Comparison of ENCODE assay signal across 36 cellular contexts in the genomic region with DNA sequence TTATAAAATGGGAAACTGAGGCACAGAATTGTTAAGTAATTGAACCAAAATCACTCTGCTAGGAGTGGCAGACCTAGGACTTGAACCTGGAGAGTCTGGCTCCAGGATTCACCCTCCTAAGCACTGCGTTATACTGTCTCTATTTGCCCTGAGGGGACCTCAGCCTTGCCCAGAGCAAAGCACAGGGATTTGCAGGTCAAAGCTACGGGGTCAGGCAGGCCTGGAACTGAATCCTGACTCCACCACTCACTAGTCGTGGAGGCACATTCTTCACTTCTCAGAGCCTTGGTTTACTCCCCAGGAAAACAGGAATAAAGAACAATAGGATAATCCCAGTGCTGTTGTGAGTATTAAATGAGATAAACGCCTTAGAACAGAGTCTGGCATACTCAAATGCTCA. TPM values are rescaled to one million over a fixed set of nuclear protein-coding genes. Genes with fewer than 3 reads are reported as not detected.
"Had no signal": no experiment of that assay in that cellular context is flagged by ENCODE, and none has a peak within 500 bp of the region (broad histone marks: within the 10 kb centered on the region; RNA-seq: fewer than 3 reads in every experiment).

No MANE protein-coding gene starts in this region.

- H3K27ac Mint-ChIP-seq: activated CD4-positive, alpha-beta memory T cell treated with anti-CD3 and anti-CD28 coated beads for 36 hours; activated CD4-positive, alpha-beta T cell treated with anti-CD3 and anti-CD28 coated beads for 36 hours; activated CD4-positive, alpha-beta T cell treated with anti-CD3 and anti-CD28 coated beads, Interleukin-2, amount 10 ng/mL, durations not matched to agents 24 days and 14 days; activated CD8-positive, alpha-beta memory T cell treated with anti-CD3 and anti-CD28 coated beads, Interleukin-2, amount 10 ng/mL, durations not matched to agents 7 days and 5 days; activated CD8-positive, alpha-beta T cell treated with anti-CD3 and anti-CD28 coated beads, Interleukin-2, amount 10 ng/mL, durations not matched to agents 7 days and 5 days; activated naive CD4-positive, alpha-beta T cell treated with anti-CD3 and anti-CD28 coated beads for 36 hours; activated naive CD4-positive, alpha-beta T cell treated with anti-CD3 and anti-CD28 coated beads, Interleukin-2, amount 50 U/mL, for 24 hours; activated naive CD8-positive, alpha-beta T cell treated with anti-CD3 and anti-CD28 coated beads for 36 hours; activated naive CD8-positive, alpha-beta T cell treated with anti-CD3 and anti-CD28 coated beads, Interleukin-2, amount 50 U/mL, for 24 hours; activated T-helper 1 cell treated with anti-CD3 and anti-CD28 coated beads, Interleukin-12 subunit alpha, Interleukin-12 subunit beta, Interleukin-2, Interleukin-4 antibody, amounts not matched to agents 30 ng/mL and 10 ng/mL and 1 ng/mL, durations not matched to agents 14 hours and 24 hours and 36 hours; activated T-helper 2 cell treated with anti-CD3 and anti-CD28 coated beads, Interferon-gamma antibody, Interleukin-2, Interleukin-4, amounts not matched to agents 10 μg/mL and 5 μg/mL and 100 μg/mL, durations not matched to agents 14 hours and 24 hours and 36 hours; dendritic cell treated with granulocyte-macrophage colony-stimulating factor and Interleukin-4, amounts not matched to agents 40 ng/mL and 50 ng/mL, for 4 days; endodermal cell; T-helper 17 cell; T-helper 2 cell treated with Interferon-gamma antibody and Interleukin-4, amounts not matched to agents 5 μg/mL and 100 μg/mL, for 36 hours had no signal

- H3K27me3 ChIP-seq: adrenal gland, body of pancreas, colonic mucosa, dorsolateral prefrontal cortex had no signal

- H3K9me3 ChIP-seq: adrenal gland, body of pancreas, colonic mucosa had no signal

- H3K4me3 Mint-ChIP-seq: activated CD4-positive, alpha-beta memory T cell treated with anti-CD3 and anti-CD28 coated beads for 36 hours; activated CD4-positive, alpha-beta T cell treated with anti-CD3 and anti-CD28 coated beads for 36 hours; activated CD4-positive, alpha-beta T cell treated with anti-CD3 and anti-CD28 coated beads, Interleukin-2, amount 10 ng/mL, durations not matched to agents 24 days and 14 days; activated CD8-positive, alpha-beta memory T cell treated with anti-CD3 and anti-CD28 coated beads, Interleukin-2, amount 10 ng/mL, durations not matched to agents 7 days and 5 days; activated CD8-positive, alpha-beta T cell treated with anti-CD3 and anti-CD28 coated beads, Interleukin-2, amount 10 ng/mL, durations not matched to agents 7 days and 5 days; activated naive CD4-positive, alpha-beta T cell treated with anti-CD3 and anti-CD28 coated beads for 36 hours; activated naive CD4-positive, alpha-beta T cell treated with anti-CD3 and anti-CD28 coated beads, Interleukin-2, amount 50 U/mL, for 24 hours; activated naive CD8-positive, alpha-beta T cell treated with anti-CD3 and anti-CD28 coated beads for 36 hours; activated naive CD8-positive, alpha-beta T cell treated with anti-CD3 and anti-CD28 coated beads, Interleukin-2, amount 50 U/mL, for 24 hours; activated T-helper 1 cell treated with anti-CD3 and anti-CD28 coated beads, Interleukin-12 subunit alpha, Interleukin-12 subunit beta, Interleukin-2, Interleukin-4 antibody, amounts not matched to agents 30 ng/mL and 10 ng/mL and 1 ng/mL, durations not matched to agents 14 hours and 24 hours and 36 hours; dendritic cell treated with granulocyte-macrophage colony-stimulating factor and Interleukin-4, amounts not matched to agents 40 ng/mL and 50 ng/mL, for 4 days; endodermal cell; T-helper 17 cell; T-helper 2 cell treated with Interferon-gamma antibody and Interleukin-4, amounts not matched to agents 5 μg/mL and 100 μg/mL, for 36 hours had no signal

- ATAC-seq: activated CD4-positive, alpha-beta T cell treated with anti-CD3 and anti-CD28 coated beads for 36 hours; activated CD8-positive, alpha-beta memory T cell treated with anti-CD3 and anti-CD28 coated beads, Interleukin-2, amount 10 ng/mL, durations not matched to agents 7 days and 5 days; activated CD8-positive, alpha-beta T cell treated with anti-CD3 and anti-CD28 coated beads, Interleukin-2, amount 10 ng/mL, durations not matched to agents 7 days and 5 days; activated naive CD8-positive, alpha-beta T cell treated with anti-CD3 and anti-CD28 coated beads, Interleukin-2, amount 50 U/mL, for 24 hours; body of pancreas; esophagus mucosa; T-helper 17 cell had no signal

- H3K4me1 ChIP-seq: adrenal gland, body of pancreas, colonic mucosa had no signal

- FAIRE-seq: frontal cortex had no signal

- H3K27ac ChIP-seq: adrenal gland, body of pancreas, colonic mucosa had no signal

- H3K36me3 Mint-ChIP-seq: activated CD4-positive, alpha-beta memory T cell treated with anti-CD3 and anti-CD28 coated beads for 36 hours; activated CD8-positive, alpha-beta memory T cell treated with anti-CD3 and anti-CD28 coated beads, Interleukin-2, amount 10 ng/mL, durations not matched to agents 7 days and 5 days; activated naive CD4-positive, alpha-beta T cell treated with anti-CD3 and anti-CD28 coated beads, Interleukin-2, amount 50 U/mL, for 24 hours; activated naive CD8-positive, alpha-beta T cell treated with anti-CD3 and anti-CD28 coated beads for 36 hours had no signal

- H3K4me3 ChIP-seq: adrenal gland, body of pancreas, colonic mucosa, dorsolateral prefrontal cortex had no signal

- H3K36me3 ChIP-seq: adrenal gland, colonic mucosa had no signal

- H3K27me3 Mint-ChIP-seq: activated naive CD4-positive, alpha-beta T cell treated with anti-CD3 and anti-CD28 coated beads, Interleukin-2, amount 50 U/mL, for 24 hours had no signal

- DNase-seq: activated CD4-positive, alpha-beta memory T cell treated with anti-CD3 and anti-CD28 coated beads for 36 hours; activated CD4-positive, alpha-beta T cell treated with anti-CD3 and anti-CD28 coated beads for 36 hours; activated CD4-positive, alpha-beta T cell treated with anti-CD3 and anti-CD28 coated beads, Interleukin-2, amount 10 ng/mL, durations not matched to agents 24 days and 14 days; activated CD4-positive, CD25-positive, alpha-beta regulatory T cell; activated CD4-positive, CD25-positive, alpha-beta regulatory T cell treated with anti-CD3 and anti-CD28 coated beads, Interleukin-2, amount 50 U/mL, for 72 hours; activated CD8-positive, alpha-beta memory T cell treated with anti-CD3 and anti-CD28 coated beads, Interleukin-2, amount 10 ng/mL, durations not matched to agents 7 days and 5 days; activated CD8-positive, alpha-beta memory T cell treated with anti-CD3 and anti-CD28 coated beads, Interleukin-2, amount 50 U/mL, for 4 hours; activated CD8-positive, alpha-beta T cell treated with anti-CD3 and anti-CD28 coated beads, Interleukin-2, amount 10 ng/mL, durations not matched to agents 7 days and 5 days; activated effector memory CD4-positive, alpha-beta T cell treated with anti-CD3 and anti-CD28 coated beads, Interleukin-2, amount 50 U/mL, for 16 hours; activated naive CD4-positive, alpha-beta T cell treated with anti-CD3 and anti-CD28 coated beads for 36 hours; activated naive CD8-positive, alpha-beta T cell treated with anti-CD3 and anti-CD28 coated beads for 36 hours; activated naive CD8-positive, alpha-beta T cell treated with anti-CD3 and anti-CD28 coated beads, Interleukin-2, amount 50 U/mL, for 24 hours; activated T-cell treated with anti-CD3 and anti-CD28 coated beads, Interleukin-2, amount 50 U/mL, for 1 hour; activated T-cell treated with anti-CD3 and anti-CD28 coated beads, Interleukin-2, amount 50 U/mL, for 48 hours; adrenal gland; aorta; body of pancreas; central memory CD4-positive, alpha-beta T cell; cerebellar nuclear complex; colonic mucosa; dorsolateral prefrontal cortex; effector memory CD4-positive, alpha-beta T cell; endodermal cell; foreskin fibroblast; T-helper 1 cell; T-helper 17 cell; T1000 had no signal

- H3K4me1 Mint-ChIP-seq: activated CD4-positive, alpha-beta T cell treated with anti-CD3 and anti-CD28 coated beads for 36 hours; activated CD4-positive, alpha-beta T cell treated with anti-CD3 and anti-CD28 coated beads, Interleukin-2, amount 10 ng/mL, durations not matched to agents 24 days and 14 days; activated CD8-positive, alpha-beta memory T cell treated with anti-CD3 and anti-CD28 coated beads, Interleukin-2, amount 10 ng/mL, durations not matched to agents 7 days and 5 days; activated naive CD4-positive, alpha-beta T cell treated with anti-CD3 and anti-CD28 coated beads, Interleukin-2, amount 50 U/mL, for 24 hours; activated naive CD8-positive, alpha-beta T cell treated with anti-CD3 and anti-CD28 coated beads for 36 hours; activated naive CD8-positive, alpha-beta T cell treated with anti-CD3 and anti-CD28 coated beads, Interleukin-2, amount 50 U/mL, for 24 hours had no signal

- H3K9me3 Mint-ChIP-seq: activated CD4-positive, alpha-beta memory T cell treated with anti-CD3 and anti-CD28 coated beads for 36 hours; activated CD4-positive, alpha-beta T cell treated with anti-CD3 and anti-CD28 coated beads, Interleukin-2, amount 10 ng/mL, durations not matched to agents 24 days and 14 days; activated naive CD4-positive, alpha-beta T cell treated with anti-CD3 and anti-CD28 coated beads for 36 hours; activated naive CD4-positive, alpha-beta T cell treated with anti-CD3 and anti-CD28 coated beads, Interleukin-2, amount 50 U/mL, for 24 hours; activated naive CD8-positive, alpha-beta T cell treated with anti-CD3 and anti-CD28 coated beads for 36 hours; activated naive CD8-positive, alpha-beta T cell treated with anti-CD3 and anti-CD28 coated beads, Interleukin-2, amount 50 U/mL, for 24 hours; activated T-helper 1 cell treated with anti-CD3 and anti-CD28 coated beads, Interleukin-12 subunit alpha, Interleukin-12 subunit beta, Interleukin-2, Interleukin-4 antibody, amounts not matched to agents 30 ng/mL and 10 ng/mL and 1 ng/mL, durations not matched to agents 14 hours and 24 hours and 36 hours; activated T-helper 2 cell treated with anti-CD3 and anti-CD28 coated beads, Interferon-gamma antibody, Interleukin-2, Interleukin-4, amounts not matched to agents 10 μg/mL and 5 μg/mL and 100 μg/mL, durations not matched to agents 14 hours and 24 hours and 36 hours; dendritic cell treated with granulocyte-macrophage colony-stimulating factor and Interleukin-4, amounts not matched to agents 40 ng/mL and 50 ng/mL, for 4 days; endodermal cell; T-helper 2 cell treated with Interferon-gamma antibody and Interleukin-4, amounts not matched to agents 5 μg/mL and 100 μg/mL, for 36 hours had no signal

RNA-seq across cellular contexts. Expression of a gene that starts 19.4 kb away (rescaled TPM):
- total RNA-seq: activated CD8-positive, alpha-beta memory T cell treated with anti-CD3 and anti-CD28 coated beads, Interleukin-2, amount 10 ng/mL, durations not matched to agents 7 days and 5 days; activated CD8-positive, alpha-beta T cell treated with anti-CD3 and anti-CD28 coated beads, Interleukin-2, amount 10 ng/mL, durations not matched to agents 7 days and 5 days; epithelial cell of proximal tubule; frontal cortex; T-helper 17 cell had no signal

RNA-seq across cellular contexts. Expression of a gene that starts 45.3 kb away (rescaled TPM):
- total RNA-seq: activated CD4-positive, alpha-beta memory T cell treated with anti-CD3 and anti-CD28 coated beads for 36 hours; activated CD4-positive, alpha-beta T cell treated with anti-CD3 and anti-CD28 coated beads for 36 hours; activated CD4-positive, alpha-beta T cell treated with anti-CD3 and anti-CD28 coated beads, Interleukin-2, amount 10 ng/mL, durations not matched to agents 24 days and 14 days; activated CD8-positive, alpha-beta memory T cell treated with anti-CD3 and anti-CD28 coated beads, Interleukin-2, amount 10 ng/mL, durations not matched to agents 7 days and 5 days; activated CD8-positive, alpha-beta T cell treated with anti-CD3 and anti-CD28 coated beads, Interleukin-2, amount 10 ng/mL, durations not matched to agents 7 days and 5 days; activated T-helper 1 cell treated with anti-CD3 and anti-CD28 coated beads, Interleukin-12 subunit alpha, Interleukin-12 subunit beta, Interleukin-2, Interleukin-4 antibody, amounts not matched to agents 30 ng/mL and 10 ng/mL and 1 ng/mL, durations not matched to agents 14 hours and 24 hours and 36 hours; activated T-helper 2 cell treated with anti-CD3 and anti-CD28 coated beads, Interferon-gamma antibody, Interleukin-2, Interleukin-4, amounts not matched to agents 10 μg/mL and 5 μg/mL and 100 μg/mL, durations not matched to agents 14 hours and 24 hours and 36 hours; epithelial cell of proximal tubule; T-helper 17 cell had no signal

RNA-seq across cellular contexts. Expression of a gene that starts 49.9 kb away (rescaled TPM):
- total RNA-seq: activated CD4-positive, alpha-beta memory T cell treated with anti-CD3 and anti-CD28 coated beads for 36 hours; activated CD4-positive, alpha-beta T cell treated with anti-CD3 and anti-CD28 coated beads for 36 hours; activated CD4-positive, alpha-beta T cell treated with anti-CD3 and anti-CD28 coated beads, Interleukin-2, amount 10 ng/mL, durations not matched to agents 24 days and 14 days; activated CD8-positive, alpha-beta memory T cell treated with anti-CD3 and anti-CD28 coated beads for 36 hours; activated CD8-positive, alpha-beta memory T cell treated with anti-CD3 and anti-CD28 coated beads, Interleukin-2, amount 10 ng/mL, durations not matched to agents 7 days and 5 days; activated CD8-positive, alpha-beta T cell treated with anti-CD3 and anti-CD28 coated beads, Interleukin-2, amount 10 ng/mL, durations not matched to agents 7 days and 5 days; activated naive CD4-positive, alpha-beta T cell treated with anti-CD3 and anti-CD28 coated beads for 36 hours; activated naive CD8-positive, alpha-beta T cell treated with anti-CD3 and anti-CD28 coated beads for 36 hours; activated T-helper 1 cell treated with anti-CD3 and anti-CD28 coated beads, Interleukin-12 subunit alpha, Interleukin-12 subunit beta, Interleukin-2, Interleukin-4 antibody, amounts not matched to agents 30 ng/mL and 10 ng/mL and 1 ng/mL, durations not matched to agents 14 hours and 24 hours and 36 hours; activated T-helper 2 cell treated with anti-CD3 and anti-CD28 coated beads, Interferon-gamma antibody, Interleukin-2, Interleukin-4, amounts not matched to agents 10 μg/mL and 5 μg/mL and 100 μg/mL, durations not matched to agents 14 hours and 24 hours and 36 hours; endodermal cell; epithelial cell of proximal tubule; frontal cortex; T-helper 17 cell had no signal
